Comparison of ENCODE assay signal across 8 cellular contexts in genomic region chr1:235328271-235329138, GRCh38. TPM values are rescaled to one million over a fixed set of nuclear protein-coding genes. Genes with fewer than 3 reads are reported as not detected.
A peak's percentile ranks its signal among the peaks of the same experiment; 100 is the strongest.
DNase-seq lines count a peak whose midpoint lies in the region; ATAC-seq lines count a peak whose summit lies in the region.

Gene GGPS1, plus strand, starts transcription at chr1:235328570. Its CDS starts 6,695 bp downstream, at chr1:235335265.

- peak; percentile 48 for ATAC-seq in GM21367 (IDR thresholded peaks at IDR 0.05; ENCODE audit: unreplicated experiment)
- ATAC-seq in effector memory CD8-positive, alpha-beta T cell (replicated peaks): peak; percentile 77

- no peak within 1 kb of the TSS for H3K27ac Mint-ChIP-seq in effector memory CD8-positive, alpha-beta T cell

- H3K27me3 Mint-ChIP-seq in effector memory CD8-positive, alpha-beta T cell: no peaks in the 10 kb centered on the region

- no peaks in the 10 kb centered on the region for H3K9me3 Mint-ChIP-seq in effector memory CD8-positive, alpha-beta T cell

- no peak within 1 kb of the TSS for H3K4me3 Mint-ChIP-seq in effector memory CD8-positive, alpha-beta T cell

- DNase-seq in COR-L47 (lab: John Stamatoyannopoulos, UW) (peak; percentile 100), HT1080 (ENCODE audit: low read depth) (peak; percentile 98), NOMO-1 (lab: John Stamatoyannopoulos, UW; ENCODE audit: unreplicated experiment in 2 of 2) (peak; percentile 98 to 99), lung microvascular endothelial cell (ENCODE audit: low read depth in 2 of 2) (peak; percentile 100)
- peak; percentile 93 to 95 (median 94) for DNase-seq in effector memory CD8-positive, alpha-beta T cell
- DNase-seq in stimulated activated CD4-positive, alpha-beta T cell treated with anti-CD3 and anti-CD28 coated beads, TNF-alpha, amount 100 ng/mL, for 48 hours (ENCODE audit: low read depth in 3 of 3): peak; percentile 98 to 99 (median 98)

- POLR2A ChIA-PET in activated CD8-positive, alpha-beta memory T cell treated with anti-CD3 and anti-CD28 coated beads for 36 hours (lab: Charles Lee): interaction anchor here (0.6 to 1.8 kb wide), 5 partner anchors 14 to 201 kb away, joined by 3 to 5 read pairs (median 4); partner anchors contain the start of genes B3GALNT2 and TBCE

- peaks cover 29% of the 10 kb centered on the region for H3K36me3 Mint-ChIP-seq in effector memory CD8-positive, alpha-beta T cell (ENCODE audit: insufficient read depth)

- peaks cover 30 to 32% of the 10 kb centered on the region in 2 donors for H3K4me1 Mint-ChIP-seq in effector memory CD8-positive, alpha-beta T cell (ENCODE audit: low read depth in 2 of 2)

- CTCF ChIA-PET in activated CD8-positive, alpha-beta memory T cell treated with anti-CD3 and anti-CD28 coated beads for 36 hours (lab: Charles Lee): interaction anchor here (0.9 to 1.0 kb wide), 2 partner anchors 56 to 176 kb away, joined by 3 read pairs; partner anchors contain the start of gene B3GALNT2

RNA-seq across cellular contexts. Expression of gene GGPS1, which starts in this region (rescaled TPM):
- total RNA-seq in HT1080 (2014; rRNA removed; shearing (Covaris generic)): 16.1 and 16.4 TPM in 2 replicates
- polyA plus RNA-seq in HT1080 (2015; cell fraction: cytosol; rRNA removed): 19.6 and 21.8 TPM in 2 replicates
- polyA plus RNA-seq in HT1080 (2015; cell fraction: nucleus; rRNA removed): 12.3 and 16.3 TPM in 2 replicates
- 10 to 100 TPM; 28.9 to 29.4 TPM for total RNA-seq in activated CD8-positive, alpha-beta memory T cell treated with anti-CD3 and anti-CD28 coated beads for 36 hours
- total RNA-seq in lung microvascular endothelial cell: 10.9 and 14.1 TPM in 2 replicates

Comparison
In these comparisons a context has a peak if more than half of its experiments do, and no peak if none do; other contexts are left out.
1. Peak in every context shown above with its lines: DNase-seq and ATAC-seq.